8 cellular contexts compared by ENCODE assay signal in genomic region chr7:130721486-130722277, GRCh38. TPM values are rescaled to one million over a fixed set of nuclear protein-coding genes. Genes with fewer than 3 reads are reported as not detected.
DNase-seq lines count a peak whose midpoint lies in the region; ATAC-seq and TF ChIP-seq lines count a peak whose summit lies in the region.

No MANE protein-coding gene starts in this region.

- intact Hi-C loops in left ventricle myocardium superior (cut with micrococcal nuclease) (no loop called here), psoas muscle (cut with DNase I) (loop anchor here (5.0 to 10.0 kb wide), 3 partner anchors 477 to 649 kb away; partner anchors contain the start of gene KLHDC10 (in 1 of the 2))

- no peaks in the 10 kb centered on the region for H3K36me3 Mint-ChIP-seq in activated T-cell treated with anti-CD3 and anti-CD28 coated beads, Interleukin-2, amount 50 U/mL, for 4 hours (ENCODE audit: insufficient read depth)
- no peaks in the 10 kb centered on the region for H3K36me3 Mint-ChIP-seq in activated T-helper 17 cell treated with anti-CD3 and anti-CD28 coated beads, Interleukin-2, amount 50 U/mL, for 72 hours (ENCODE audit: low read depth)

- H3K4me3 ChIP-seq in psoas muscle = no peak overlapping the region

- H3K27ac ChIP-seq in psoas muscle = no peak overlapping the region

- WGBS in psoas muscle, 3 donors = 16 to 20% (median 19%) methylated on average over 5 of the region's 5 CpGs

- H3K27ac Mint-ChIP-seq in activated T-helper 17 cell treated with anti-CD3 and anti-CD28 coated beads, Interleukin-2, amount 50 U/mL, for 72 hours = no peak overlapping the region

- no peak overlapping the region for H3K4me3 Mint-ChIP-seq in activated T-cell treated with anti-CD3 and anti-CD28 coated beads, Interleukin-2, amount 50 U/mL, for 4 hours
- H3K4me3 Mint-ChIP-seq in activated T-helper 17 cell treated with anti-CD3 and anti-CD28 coated beads, Interleukin-2, amount 50 U/mL, for 72 hours = no peak overlapping the region

- peaks cover 0 to 6% (median 0%) of the 10 kb centered on the region in 3 donors for H3K27me3 ChIP-seq in psoas muscle (ENCODE audit: insufficient read depth in 3 of 3, low read length in 2 of 3)

- no peaks in the 10 kb centered on the region for H3K4me1 Mint-ChIP-seq in activated T-cell treated with anti-CD3 and anti-CD28 coated beads, Interleukin-2, amount 50 U/mL, for 4 hours (ENCODE audit: low read depth)
- no peaks in the 10 kb centered on the region for H3K4me1 Mint-ChIP-seq in activated T-helper 17 cell treated with anti-CD3 and anti-CD28 coated beads, Interleukin-2, amount 50 U/mL, for 72 hours

- peak; percentile 63 for TF ChIP-seq CTCF in psoas muscle (IDR thresholded peaks at IDR 0.05)

- H3K9me3 ChIP-seq in psoas muscle = no peaks in the 10 kb centered on the region

- H3K36me3 ChIP-seq in psoas muscle (ENCODE audit: insufficient read depth in 1 of 2, low read depth in 1 of 2) = no peaks in the 10 kb centered on the region

- peaks cover 14% of the 10 kb centered on the region for H3K27me3 Mint-ChIP-seq in activated T-cell treated with anti-CD3 and anti-CD28 coated beads, Interleukin-2, amount 50 U/mL, for 4 hours (ENCODE audit: low read depth)
- peaks cover 17% of the 10 kb centered on the region for H3K27me3 Mint-ChIP-seq in activated T-helper 17 cell treated with anti-CD3 and anti-CD28 coated beads, Interleukin-2, amount 50 U/mL, for 72 hours

- no peaks in the 10 kb centered on the region for H3K9me3 Mint-ChIP-seq in activated T-cell treated with anti-CD3 and anti-CD28 coated beads, Interleukin-2, amount 50 U/mL, for 4 hours
- H3K9me3 Mint-ChIP-seq in activated T-helper 17 cell treated with anti-CD3 and anti-CD28 coated beads, Interleukin-2, amount 50 U/mL, for 72 hours = no peaks in the 10 kb centered on the region

- peak; percentile 27 to 41 for DNase-seq in activated T-cell treated with anti-CD3 and anti-CD28 coated beads, Interleukin-2, amount 50 U/mL, for 48 hours
- DNase-seq in activated T-cell treated with anti-CD3 and anti-CD28 coated beads, Interleukin-2, amount 50 U/mL, for 4 hours = no peak
- DNase-seq in NCI-H146 treated with DMSO at 0.1 percent for 48 hours (lab: John Stamatoyannopoulos, UW; ENCODE audit: unreplicated experiment) (peak; percentile 57), left ventricle myocardium superior (peak; percentile 81), psoas muscle (peak; percentile 50 to 79)

- ATAC-seq in activated T-cell treated with anti-CD3 and anti-CD28 coated beads, Interleukin-2, amount 50 U/mL, for 4 hours = no peak
- ATAC-seq in activated T-helper 17 cell treated with anti-CD3 and anti-CD28 coated beads, Interleukin-2, amount 50 U/mL, for 72 hours (replicated peaks) = peak; percentile 63
- ATAC-seq in left ventricle myocardium superior = peak; percentile 96
- peak; percentile 75 to 91 (median 85) for ATAC-seq in psoas muscle
- no peak for ATAC-seq in GM19023 (IDR thresholded peaks at IDR 0.05; ENCODE audit: unreplicated experiment)
- no peak for ATAC-seq in GM19324 (IDR thresholded peaks at IDR 0.05; ENCODE audit: low FRiP score, unreplicated experiment)

- no peaks in the 10 kb centered on the region for H3K4me1 ChIP-seq in psoas muscle

RNA-seq across cellular contexts. Expression of gene KLF14, which starts 12.3 kb away (rescaled TPM):
- total RNA-seq in activated T-cell treated with anti-CD3 and anti-CD28 coated beads, Interleukin-2, amount 50 U/mL, for 4 hours = not detected
- not detected for total RNA-seq in activated T-helper 17 cell treated with anti-CD3 and anti-CD28 coated beads, Interleukin-2, amount 50 U/mL, for 72 hours
- total RNA-seq in left ventricle myocardium superior (0.07 TPM), psoas muscle (1 to 10 TPM in 2 of 4 donors, under 1 TPM in 2; 0.34 to 2.2 (median 0.86) TPM)
- polyA plus RNA-seq in psoas muscle = 1 to 10 TPM in 2 of 3 donors, under 1 TPM in 1; 0.48 to 1.5 (median 1.3) TPM

RNA-seq across cellular contexts. Expression of gene TSGA13, which starts 35.3 kb away (rescaled TPM):
- total RNA-seq in activated T-cell treated with anti-CD3 and anti-CD28 coated beads, Interleukin-2, amount 50 U/mL, for 4 hours = not detected
- not detected for total RNA-seq in activated T-helper 17 cell treated with anti-CD3 and anti-CD28 coated beads, Interleukin-2, amount 50 U/mL, for 72 hours
- total RNA-seq in left ventricle myocardium superior = not detected
- total RNA-seq in psoas muscle = not detected
- polyA plus RNA-seq in psoas muscle = not detected

RNA-seq across cellular contexts. Expression of gene COPG2, which starts 53.1 kb away (rescaled TPM):
- 10 to 100 TPM; 13.9 to 16.2 (median 15.4) TPM for total RNA-seq in activated T-cell treated with anti-CD3 and anti-CD28 coated beads, Interleukin-2, amount 50 U/mL, for 4 hours
- 10 to 100 TPM; 27.3 to 31.2 TPM for total RNA-seq in activated T-helper 17 cell treated with anti-CD3 and anti-CD28 coated beads, Interleukin-2, amount 50 U/mL, for 72 hours
- total RNA-seq in left ventricle myocardium superior = 19.2 TPM
- 10 to 100 TPM; 13.2 to 21.5 (median 18.3) TPM for total RNA-seq in psoas muscle
- polyA plus RNA-seq in psoas muscle = 10 to 100 TPM in 1 of 3 donors, 1 to 10 TPM in 2; 9.6 to 12.1 (median 10.0) TPM

Comparison
In these comparisons a context has a peak if more than half of its experiments do, and no peak if none do; other contexts are left out.
1. ATAC-seq: peak in activated T-helper 17 cell treated with anti-CD3 and anti-CD28 coated beads, Interleukin-2, amount 50 U/mL, for 72 hours (single experiment), left ventricle myocardium superior (single experiment) and psoas muscle (4 of 4); none in activated T-cell treated with anti-CD3 and anti-CD28 coated beads, Interleukin-2, amount 50 U/mL, for 4 hours (0 of 2), GM19023 (single experiment) and GM19324 (single experiment).